Comparison of ENCODE assay signal across 8 cellular contexts in the genomic region with DNA sequence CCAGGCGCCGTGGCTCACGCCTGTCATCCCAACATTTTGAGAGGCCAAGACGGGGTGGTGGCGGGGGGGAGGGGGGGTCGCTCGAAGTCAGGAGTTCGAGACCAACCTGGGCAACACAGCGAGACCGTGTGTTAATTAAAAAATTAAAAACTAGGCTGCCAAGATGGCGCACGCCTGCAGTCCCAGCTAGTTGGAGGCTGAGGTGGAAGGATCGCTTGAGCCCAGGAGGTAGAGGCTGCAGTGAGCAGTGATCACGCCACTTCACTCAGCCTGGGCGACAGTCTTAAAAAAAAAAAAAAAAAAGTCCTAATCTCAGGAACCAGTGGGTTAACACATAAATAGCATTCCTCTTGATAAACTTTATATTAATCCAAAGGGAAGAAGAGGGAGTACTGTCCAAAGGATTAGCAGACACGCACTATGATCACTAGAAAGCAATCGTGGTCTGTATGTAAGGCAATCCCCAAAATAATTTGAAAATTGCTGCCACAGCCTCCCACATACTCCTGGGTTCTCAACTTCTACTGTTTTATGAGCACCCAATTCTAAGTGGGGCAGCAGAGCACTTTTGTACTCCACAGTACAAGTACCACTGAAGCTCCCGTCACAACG. TPM values are rescaled to one million over a fixed set of nuclear protein-coding genes. Genes with fewer than 3 reads are reported as not detected.
DNase-seq lines count a peak whose midpoint lies in the region; FAIRE-seq and TF ChIP-seq lines count a peak whose summit lies in the region.

No MANE protein-coding gene starts in this region.

- H3K36me3 ChIP-seq in HUES64 (ENCODE audit: insufficient read depth, low read length) = peaks cover 25% of the 10 kb centered on the region
- H3K36me3 ChIP-seq in mesodermal cell (ENCODE audit: control insufficient read depth, insufficient read depth, low read length) = peaks cover 18% of the 10 kb centered on the region

- 67% methylated on average over 18 of the region's 19 CpGs for WGBS in HUES64
- WGBS in mesodermal cell (ENCODE audit: insufficient coverage in 2 of 2), 2 experiments = 66 to 79% methylated on average over 9 to 13 of the region's 19 CpGs

- peaks cover 4% of the 10 kb centered on the region; the same call in 1 of the 2 replicates for H3K4me1 ChIP-seq in HUES64 (ENCODE audit: insufficient read depth, low read length)
- H3K4me1 ChIP-seq in mesodermal cell (ENCODE audit: control insufficient read depth, insufficient read depth, low read length, poor library complexity, severe bottlenecking) = no peaks in the 10 kb centered on the region

- in situ Hi-C loops in T47D (cut with HindIII; ENCODE audit: low pct_unique_long_range_greater_than_20kb, low sequenced_read_pairs) = loop anchor here (25.0 kb wide), 1 partner anchor 285 kb away; no protein-coding TSS in a partner anchor

- peaks cover 24% of the 10 kb centered on the region for H3K27me3 ChIP-seq in HUES64 (ENCODE audit: insufficient read depth, low read length)

- FAIRE-seq in HTR-8/SVneo (lab: Jason Lieb, UNC) = no peak

- H3K9ac ChIP-seq in HUES64 (ENCODE audit: low read depth, low read length) = peak overlapping the region; percentile 75

- H3K27ac ChIP-seq in HUES64 (ENCODE audit: low read depth, low read length) (no peak overlapping the region), mesodermal cell (ENCODE audit: low read depth, low read length, severe bottlenecking) (peak overlapping the region; percentile 59)

- no peaks in the 10 kb centered on the region for H3K9me3 ChIP-seq in HUES64 (ENCODE audit: insufficient read depth, low read depth, low read length)
- peaks cover 7% of the 10 kb centered on the region for H3K9me3 ChIP-seq in mesodermal cell (ENCODE audit: control insufficient read depth, low read length)

- TF ChIP-seq CTCF in AG10803 (conservative IDR thresholded peaks at IDR 0.05; ENCODE audit: low read length) = no peak

- peak overlapping the region; percentile 67 for H3K4me3 ChIP-seq in AG10803 (ENCODE audit: low read length)
- H3K4me3 ChIP-seq in HUES64 (ENCODE audit: low read length) = peak overlapping the region; percentile 74
- peak overlapping the region; percentile 73 for H3K4me3 ChIP-seq in mesodermal cell (ENCODE audit: extremely low read depth, insufficient read depth, low read length, poor library complexity, severe bottlenecking)

- DNase-seq in AG10803 (ENCODE audit: low read depth) (no peak), T47D (ENCODE audit: low read depth in 1 of 2, low spot score in 1 of 2) (peak; percentile 20 to 34), HTR-8/SVneo (ENCODE audit: insufficient read length, low spot score) (no peak), amniotic stem cell (lab: John Stamatoyannopoulos, UW) (no peak), DMS114 treated with DMSO at 0.1 percent for 48 hours (lab: John Stamatoyannopoulos, UW; ENCODE audit: unreplicated experiment) (no peak), iPS-NIHi11 (ENCODE audit: low spot score) (no peak)

RNA-seq across cellular contexts. Expression of gene PUS3, which starts 0.6 kb away (rescaled TPM):
- 19.0 TPM for polyA plus RNA-seq in HUES64 (2013, experiment 1 of 2)
- 20.8 TPM for polyA plus RNA-seq in HUES64 (2013, experiment 2 of 2)
- 12.5 TPM for polyA plus RNA-seq in mesodermal cell (2013, experiment 1 of 2)
- 13.4 TPM for polyA plus RNA-seq in mesodermal cell (2013, experiment 2 of 2)

RNA-seq across cellular contexts. Expression of gene DDX25, which starts 1.9 kb away (rescaled TPM):
- 11.7 TPM for polyA plus RNA-seq in HUES64 (2013, experiment 1 of 2)
- 12.3 TPM for polyA plus RNA-seq in HUES64 (2013, experiment 2 of 2)
- polyA plus RNA-seq in mesodermal cell (2013, experiment 1 of 2) = 2.8 TPM
- polyA plus RNA-seq in mesodermal cell (2013, experiment 2 of 2) = 1.8 TPM

RNA-seq across cellular contexts. Expression of gene HYLS1, which starts 15.0 kb away (rescaled TPM):
- 7.0 TPM for polyA plus RNA-seq in HUES64 (2013, experiment 1 of 2)
- 9.3 TPM for polyA plus RNA-seq in HUES64 (2013, experiment 2 of 2)
- 2.6 TPM for polyA plus RNA-seq in mesodermal cell (2013, experiment 1 of 2)
- 2.3 TPM for polyA plus RNA-seq in mesodermal cell (2013, experiment 2 of 2)

RNA-seq across cellular contexts. Expression of gene VSIG10L2, which starts 43.4 kb away (rescaled TPM):
- not detected for polyA plus RNA-seq in HUES64 (2013, experiment 1 of 2)
- polyA plus RNA-seq in HUES64 (2013, experiment 2 of 2) = not detected
- not detected for polyA plus RNA-seq in mesodermal cell (2013, experiment 1 of 2)
- not detected for polyA plus RNA-seq in mesodermal cell (2013, experiment 2 of 2)

Comparison
In these comparisons a context has a peak if more than half of its experiments do, and no peak if none do; other contexts are left out.
1. DNase-seq: peak in T47D (2 of 2); none in AG10803 (single experiment), HTR-8/SVneo (single experiment), amniotic stem cell (single experiment), DMS114 treated with DMSO at 0.1 percent for 48 hours (single experiment) and iPS-NIHi11 (single experiment).
2. Peak in every context shown above with its lines, with median percentiles within 50 percentile points of each other: H3K4me3 ChIP-seq.